Comparison of ENCODE assay signal across 31 cellular contexts in the genomic region with DNA sequence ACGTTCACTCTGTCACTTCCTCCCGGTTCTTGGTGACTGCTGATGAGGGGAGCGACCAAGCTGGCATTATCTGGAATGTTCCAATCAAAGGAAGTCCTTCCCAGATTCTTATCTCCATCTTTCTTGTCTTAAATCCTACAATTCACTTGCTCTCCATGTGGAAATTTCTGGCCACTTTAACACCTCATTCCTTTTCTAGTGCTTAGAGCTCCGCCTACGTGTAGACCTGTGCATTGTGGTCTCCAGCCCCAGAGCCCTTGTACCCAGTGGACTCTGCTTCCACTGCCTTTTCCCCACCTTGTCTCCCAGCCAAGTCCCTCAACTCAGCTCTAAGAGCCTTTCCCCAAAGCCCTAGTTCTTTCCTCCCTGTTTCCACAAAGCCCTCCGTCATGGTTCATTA. TPM values are rescaled to one million over a fixed set of nuclear protein-coding genes. Genes with fewer than 3 reads are reported as not detected.
"Had no signal": no experiment of that assay in that cellular context is flagged by ENCODE, and none has a peak within 500 bp of the region (broad histone marks: within the 10 kb centered on the region; RNA-seq: fewer than 3 reads in every experiment).

No MANE protein-coding gene starts in this region.

- H3K27ac ChIP-seq: dorsolateral prefrontal cortex, epithelial cell of prostate, foreskin keratinocyte, gastroesophageal sphincter, heart left ventricle, hepatocyte, prostate gland, right atrium auricular region, sigmoid colon, thoracic aorta, tibial nerve, upper lobe of right lung, uterus had no signal

- DNase-seq: dorsolateral prefrontal cortex; effector CD4-positive, alpha-beta T cell; foreskin keratinocyte; heart left ventricle; mucosa of descending colon; naive B cell; sigmoid colon; stimulated activated CD4-positive, alpha-beta T cell treated with anti-CD3 and anti-CD28 coated beads, Interleukin-4, amount 100 ng/mL, for 4 hours; stimulated activated naive B cell treated with anti-CD40 and anti-IgM and Interleukin-4, amounts not matched to agents 10 μg/mL and 1 μg/mL and 100 μg/mL, for 72 hours; upper lobe of right lung; uterus had no signal

- H3K36me3 Mint-ChIP-seq: memory B cell; mesothelial cell of epicardium; naive B cell; natural killer cell treated with Interleukin-12 subunit alpha and Interleukin-12 subunit beta and Interleukin-15 and Interleukin-18, amount 100 ng/mL, for 72 hours; stimulated activated naive B cell treated with anti-CD40 and anti-IgM and Interleukin-4, amounts not matched to agents 10 μg/mL and 1 μg/mL and 100 μg/mL, for 72 hours had no signal

- H3K79me2 ChIP-seq: hepatocyte had no signal

- H3K4me1 Mint-ChIP-seq: memory B cell; mesothelial cell of epicardium; naive B cell; neural crest cell; stimulated activated naive B cell treated with anti-CD40 and anti-IgM and Interleukin-4, amounts not matched to agents 10 μg/mL and 1 μg/mL and 100 μg/mL, for 72 hours had no signal

- H3K36me3 ChIP-seq: gastroesophageal sphincter, heart left ventricle, prostate gland, right atrium auricular region, sigmoid colon, thoracic aorta, tibial nerve, upper lobe of right lung, uterus had no signal

- H3K27ac Mint-ChIP-seq: memory B cell; mesothelial cell of epicardium; naive B cell; natural killer cell treated with Interleukin-12 subunit alpha and Interleukin-12 subunit beta and Interleukin-15 and Interleukin-18, amount 100 ng/mL, for 72 hours; stimulated activated naive B cell treated with anti-CD40 and anti-IgM and Interleukin-4, amounts not matched to agents 10 μg/mL and 1 μg/mL and 100 μg/mL, for 72 hours; stimulated activated naive CD8-positive, alpha-beta T cell treated with anti-CD3 and anti-CD28 coated beads, Interleukin-15, Interleukin-2, amounts not matched to agents 100 ng/mL and 50 ng/mL, for 24 hours had no signal

- ATAC-seq: esophagus mucosa; foreskin keratinocyte; gastroesophageal sphincter; heart left ventricle; left lobe of liver; mucosa of descending colon; natural killer cell treated with Interleukin-12 subunit alpha and Interleukin-12 subunit beta and Interleukin-15 and Interleukin-18, amount 100 ng/mL, for 72 hours; stimulated activated naive B cell treated with anti-CD40 and anti-IgM and Interleukin-4, amounts not matched to agents 10 μg/mL and 1 μg/mL and 100 μg/mL, for 72 hours; upper lobe of right lung had no signal

- H2AFZ ChIP-seq: hepatocyte had no signal

- H3K27me3 ChIP-seq: foreskin keratinocyte, hepatocyte, right atrium auricular region, sigmoid colon, tibial nerve, upper lobe of right lung, uterus had no signal

- H3K9me3 Mint-ChIP-seq: memory B cell; natural killer cell treated with Interleukin-12 subunit alpha and Interleukin-12 subunit beta and Interleukin-15 and Interleukin-18, amount 100 ng/mL, for 72 hours; neural crest cell; stimulated activated naive CD8-positive, alpha-beta T cell treated with anti-CD3 and anti-CD28 coated beads, Interleukin-15, Interleukin-2, amounts not matched to agents 100 ng/mL and 50 ng/mL, for 24 hours had no signal

- H3K9me3 ChIP-seq: gastroesophageal sphincter, heart left ventricle, mucosa of descending colon, prostate gland, right atrium auricular region, sigmoid colon, thoracic aorta, tibial nerve, upper lobe of right lung, uterus had no signal

- H3K4me2 ChIP-seq: hepatocyte had no signal

- H3K4me3 Mint-ChIP-seq: memory B cell; mesothelial cell of epicardium; naive B cell; natural killer cell treated with Interleukin-12 subunit alpha and Interleukin-12 subunit beta and Interleukin-15 and Interleukin-18, amount 100 ng/mL, for 72 hours; neural crest cell; stimulated activated naive B cell treated with anti-CD40 and anti-IgM and Interleukin-4, amounts not matched to agents 10 μg/mL and 1 μg/mL and 100 μg/mL, for 72 hours; stimulated activated naive CD8-positive, alpha-beta T cell treated with anti-CD3 and anti-CD28 coated beads, Interleukin-15, Interleukin-2, amounts not matched to agents 100 ng/mL and 50 ng/mL, for 24 hours had no signal

- H3K4me3 ChIP-seq: dorsolateral prefrontal cortex, gastroesophageal sphincter, heart left ventricle, hepatocyte, lung, mucosa of descending colon, prostate gland, right atrium auricular region, sigmoid colon, thoracic aorta, tibial nerve, upper lobe of right lung, uterus had no signal

- FAIRE-seq: colon, kidney had no signal

- H3K4me1 ChIP-seq: foreskin keratinocyte, gastroesophageal sphincter, heart left ventricle, prostate gland, right atrium auricular region, sigmoid colon, tibial nerve, upper lobe of right lung, uterus had no signal

RNA-seq across cellular contexts. Expression of gene KLHDC7A, which starts 12.2 kb away (rescaled TPM):
- total RNA-seq: fibroblast of lung, foreskin keratinocyte, neural crest cell, osteocyte, skeletal muscle tissue, thoracic aorta had no signal
- polyA plus RNA-seq: fibroblast of lung, foreskin keratinocyte, heart left ventricle had no signal
